Comparison of ENCODE assay signal across 8 cellular contexts in genomic region chr17:74176546-74177001, GRCh38.
DNase-seq lines count a peak whose midpoint lies in the region; ATAC-seq and TF ChIP-seq lines count a peak whose summit lies in the region.

No MANE protein-coding gene starts in this region.

- H3K4me3 ChIP-seq in parathyroid adenoma (ENCODE audit: low read depth, low read length) = no peak overlapping the region

- H3K27ac ChIP-seq in parathyroid adenoma = no peak overlapping the region

- in situ Hi-C loops in KBM-7 (cut with MboI; ENCODE audit: low pct_unique_long_range_greater_than_20kb, low sequenced_read_pairs) = no loop called here

- DNase-seq in DMS153 (lab: John Stamatoyannopoulos, UW) = peak; percentile 61
- DNase-seq in KBM-7 = peak; percentile 74
- peak; percentile 79 for DNase-seq in OCI-M1 (lab: John Stamatoyannopoulos, UW)
- DNase-seq in activated effector memory CD4-positive, alpha-beta T cell treated with anti-CD3 and anti-CD28 coated beads, Interleukin-2, amount 50 U/mL, for 16 hours = peak; percentile 75
- DNase-seq in germinal center (ENCODE audit: low spot score) = peak; percentile 25

- no peak overlapping the region for H2AFZ ChIP-seq in parathyroid adenoma

- H3K27me3 ChIP-seq in parathyroid adenoma (ENCODE audit: control insufficient read depth, insufficient read depth, low read length) = no peaks in the 10 kb centered on the region

- H3K36me3 ChIP-seq in parathyroid adenoma (ENCODE audit: control insufficient read depth, insufficient read depth, low read length) = no peaks in the 10 kb centered on the region

- no peaks in the 10 kb centered on the region for H3K79me2 ChIP-seq in parathyroid adenoma

- no peaks in the 10 kb centered on the region for H3K4me1 ChIP-seq in parathyroid adenoma

- H3K9me3 ChIP-seq in parathyroid adenoma (ENCODE audit: control insufficient read depth, low read length) = no peaks in the 10 kb centered on the region

- no peak for ATAC-seq in GM21737 (IDR thresholded peaks at IDR 0.05; ENCODE audit: unreplicated experiment)
- ATAC-seq in GM19395 (IDR thresholded peaks at IDR 0.05; ENCODE audit: unreplicated experiment) = no peak

- peak; percentile 69 for TF ChIP-seq CTCF in parathyroid adenoma (IDR thresholded peaks at IDR 0.05)

- no peak overlapping the region for H3K9ac ChIP-seq in parathyroid adenoma

- H3K4me2 ChIP-seq in parathyroid adenoma (ENCODE audit: low read length) = no peak overlapping the region

Comparison
In these comparisons a context has a peak if more than half of its experiments do, and no peak if none do; other contexts are left out.
1. DNase-seq: peak in every context shown above with its lines; median percentile 79 in OCI-M1; 75 in activated effector memory CD4-positive, alpha-beta T cell treated with anti-CD3 and anti-CD28 coated beads, Interleukin-2, amount 50 U/mL, for 16 hours; 74 in KBM-7; 61 in DMS153; 25 in germinal center.